ENCODE assay signal across 21 cellular contexts in the genomic region with DNA sequence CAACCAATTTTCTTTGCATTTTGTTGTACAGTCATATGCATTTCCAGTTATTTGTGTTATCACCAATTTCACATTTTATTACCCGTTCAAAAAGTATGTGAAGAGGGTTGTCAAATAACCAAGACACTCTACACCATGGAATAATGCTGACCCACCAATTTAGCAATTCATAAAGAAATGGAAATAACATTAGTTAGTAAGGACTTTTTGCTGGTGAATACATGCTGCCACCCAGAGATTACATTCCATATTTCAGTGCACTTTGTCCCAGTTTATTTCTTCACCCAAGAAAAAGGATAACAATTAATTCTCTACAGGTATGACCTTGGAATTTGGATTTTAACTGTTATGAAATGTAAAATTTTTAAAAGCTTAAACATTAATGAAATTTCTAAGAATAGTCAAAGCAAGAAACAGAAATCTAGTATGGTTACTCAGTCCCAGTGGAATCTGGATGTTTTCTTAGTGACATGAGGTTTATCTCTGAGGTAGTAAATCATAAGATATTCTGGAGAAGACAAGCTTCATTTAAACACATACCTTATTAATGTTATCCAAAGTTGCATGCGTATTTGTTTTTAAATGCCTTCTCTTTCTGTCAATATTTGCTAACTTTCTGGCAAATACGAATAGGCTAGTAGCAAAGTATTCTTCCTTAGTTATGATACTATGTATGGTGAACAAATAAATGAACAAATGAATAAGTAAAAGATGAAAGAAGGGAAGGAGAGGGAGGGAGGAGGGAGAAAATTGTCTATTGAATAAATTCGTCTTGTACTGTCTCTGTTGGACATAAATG.
A peak's percentile ranks its signal among the peaks of the same experiment; 100 is the strongest.
DNase-seq lines count a peak whose midpoint lies in the region; ATAC-seq and TF ChIP-seq lines count a peak whose summit lies in the region.
"Had no signal": no experiment of that assay in that cellular context is flagged by ENCODE, and none has a peak within 500 bp of the region (broad histone marks: within the 10 kb centered on the region; RNA-seq: fewer than 3 reads in every experiment).

No MANE protein-coding gene starts in this region.

- H3K36me3 ChIP-seq in breast epithelium, result no peaks in the 10 kb centered on the region
- no peaks in the 10 kb centered on the region for H3K36me3 ChIP-seq in RWPE2 (ENCODE audit: low read depth)
- H3K36me3 ChIP-seq: left ventricle myocardium inferior, neural progenitor cell, right atrium auricular region, thoracic aorta had no signal

- no peaks in the 10 kb centered on the region for H3K27me3 ChIP-seq in breast epithelium
- H3K27me3 ChIP-seq in RWPE2 (ENCODE audit: insufficient read depth, poor library complexity, severe bottlenecking), result peaks cover 3% of the 10 kb centered on the region
- H3K27me3 ChIP-seq: neural progenitor cell, right atrium auricular region had no signal

- intact Hi-C loops in breast epithelium (cut with DNase I; ENCODE audit: low total_unique reads), result no loop called here

- H3K9me3 ChIP-seq in breast epithelium, result no peaks in the 10 kb centered on the region
- no peaks in the 10 kb centered on the region for H3K9me3 ChIP-seq in RWPE2 (ENCODE audit: severe bottlenecking)
- H3K9me3 ChIP-seq: right atrium auricular region, thoracic aorta had no signal

- H3K4me1 ChIP-seq in breast epithelium (no peaks in the 10 kb centered on the region), RWPE2 (ENCODE audit: insufficient read depth, poor library complexity, severe bottlenecking) (peaks cover 3% of the 10 kb centered on the region)
- H3K4me1 ChIP-seq: left ventricle myocardium inferior, right atrium auricular region had no signal

- H3K4me3 ChIP-seq in breast epithelium (no peak overlapping the region), RWPE2 (ENCODE audit: severe bottlenecking) (no peak overlapping the region), fibroblast of villous mesenchyme (ENCODE audit: low read depth, low read length) (no peak overlapping the region)
- H3K4me3 ChIP-seq: left ventricle myocardium inferior, neural progenitor cell, right atrium auricular region, thoracic aorta had no signal

- ATAC-seq in RWPE2 (ENCODE audit: low read depth), result no peak
- no peak for ATAC-seq in HG03135 (IDR thresholded peaks at IDR 0.05; ENCODE audit: unreplicated experiment)
- ATAC-seq in HG03139 (IDR thresholded peaks at IDR 0.05; ENCODE audit: unreplicated experiment), result no peak

- no peak for TF ChIP-seq POLR2A in breast epithelium (IDR thresholded peaks at IDR 0.05)

- DNase-seq in T47D (ENCODE audit: low read depth in 1 of 2, low spot score in 1 of 2) (peak; percentile 6 to 63), breast epithelium (ENCODE audit: low spot score in 2 of 2) (no peak), RWPE2 (ENCODE audit: low spot score) (no peak), fibroblast of villous mesenchyme (ENCODE audit: low read depth) (peak; percentile 4), superior temporal gyrus (ENCODE audit: extremely low spot score) (peak; percentile 33), DMS 273 treated with DMSO at 0.1 percent for 48 hours (lab: John Stamatoyannopoulos, UW) (no peak)
- DNase-seq: activated CD4-positive, alpha-beta T cell treated with anti-CD3 and anti-CD28 coated beads for 48 hours; AML-193; CD4-positive, alpha-beta memory T cell; islet precursor cell; left ventricle myocardium inferior; NCI-H1105 treated with DMSO at 0.1 percent for 48 hours; NCI-H1930; NCI-H69; stimulated activated CD4-positive, alpha-beta T cell treated with anti-CD3 and anti-CD28 coated beads, Interleukin-2, amount 100 ng/mL, for 24 hours; T1000 had no signal

- no peak overlapping the region for H3K27ac ChIP-seq in breast epithelium
- H3K27ac ChIP-seq in RWPE2 (ENCODE audit: poor library complexity, severe bottlenecking), result no peak overlapping the region
- H3K27ac ChIP-seq: left ventricle myocardium inferior, neural progenitor cell, right atrium auricular region, thoracic aorta had no signal

- no peak for TF ChIP-seq CTCF in breast epithelium (IDR thresholded peaks at IDR 0.05)
- TF ChIP-seq CTCF in RWPE2 (IDR thresholded peaks at IDR 0.05; ENCODE audit: poor library complexity, severe bottlenecking), result peak; percentile 18
- no peak for TF ChIP-seq CTCF in fibroblast of villous mesenchyme (IDR thresholded peaks at IDR 0.05; ENCODE audit: insufficient read depth, low read depth, low read length)

- in situ Hi-C loops in T47D (cut with HindIII; ENCODE audit: low pct_unique_long_range_greater_than_20kb, low sequenced_read_pairs), result no loop called here

Comparison
In these comparisons a context has a peak if more than half of its experiments do, and no peak if none do; other contexts are left out.
1. DNase-seq: peak in T47D (2 of 2), fibroblast of villous mesenchyme (single experiment) and superior temporal gyrus (single experiment); none in breast epithelium (0 of 2), RWPE2 (single experiment) and DMS 273 treated with DMSO at 0.1 percent for 48 hours (single experiment).